Comparison of ENCODE assay signal across 36 cellular contexts in the genomic region with DNA sequence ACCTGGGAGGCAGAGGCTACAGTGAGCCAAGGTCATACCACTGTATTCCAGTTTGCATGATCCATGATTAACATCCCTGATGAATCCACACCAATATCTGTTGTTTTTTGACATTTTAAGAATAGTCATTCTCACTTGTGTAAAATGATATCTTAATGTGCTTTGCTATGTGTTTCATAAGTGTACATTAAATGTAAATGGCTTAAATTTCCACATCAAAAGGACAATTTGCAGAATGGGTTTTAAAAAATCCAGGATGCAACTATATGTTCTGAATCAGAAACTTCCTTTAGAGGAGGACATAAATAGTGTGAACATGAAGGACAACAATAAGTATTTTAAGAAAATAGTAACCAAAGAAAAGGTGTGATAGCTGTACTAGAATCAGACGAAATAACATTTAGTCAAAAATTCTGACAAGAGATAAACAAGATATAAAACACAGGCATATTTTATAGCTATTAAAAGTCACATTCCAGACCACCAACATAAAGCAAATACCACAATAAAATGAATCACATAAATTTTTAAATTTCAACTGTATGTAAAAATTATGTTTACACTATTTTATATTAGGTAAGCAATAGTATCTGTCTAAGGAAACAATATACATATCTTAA. TPM values are rescaled to one million over a fixed set of nuclear protein-coding genes. Genes with fewer than 3 reads are reported as not detected.
"Had no signal": no experiment of that assay in that cellular context is flagged by ENCODE, and none has a peak within 500 bp of the region (broad histone marks: within the 10 kb centered on the region; RNA-seq: fewer than 3 reads in every experiment).

No MANE protein-coding gene starts in this region.

- H3K4me3 ChIP-seq: adrenal gland, ascending aorta, body of pancreas, breast epithelium, cardiac muscle cell had no signal

- H3K27ac ChIP-seq: adrenal gland, ascending aorta, body of pancreas, brain microvascular endothelial cell, breast epithelium, cardiac muscle cell had no signal

- H3K4me1 ChIP-seq: adrenal gland, ascending aorta, breast epithelium had no signal

- H3K36me3 ChIP-seq: adrenal gland, ascending aorta, brain microvascular endothelial cell, breast epithelium, cardiac muscle cell had no signal

- H3K27me3 ChIP-seq: adrenal gland, ascending aorta, body of pancreas, brain microvascular endothelial cell, breast epithelium, cardiac muscle cell had no signal

- FAIRE-seq: astrocyte, bronchial epithelial cell had no signal

- DNase-seq: activated effector memory CD4-positive, alpha-beta T cell treated with anti-CD3 and anti-CD28 coated beads, Interleukin-2, amount 50 U/mL, for 16 hours; activated effector memory CD4-positive, alpha-beta T cell treated with Interleukin-2 at 50 U/mL for 16 hours; activated gamma-delta T cell; activated gamma-delta T cell treated with Interleukin-2 at 50 U/mL for 16 hours; activated naive CD4-positive, alpha-beta T cell; activated naive CD4-positive, alpha-beta T cell treated with anti-CD3 and anti-CD28 coated beads for 36 hours; activated naive CD4-positive, alpha-beta T cell treated with anti-CD3 and anti-CD28 coated beads, Interleukin-2, amount 10 ng/mL, durations not matched to agents 7 days and 5 days; activated naive CD4-positive, alpha-beta T cell treated with anti-CD3 and anti-CD28 coated beads, Interleukin-2, amount 50 U/mL, for 16 hours; activated naive CD4-positive, alpha-beta T cell treated with Interleukin-2 at 50 U/mL for 16 hours; activated naive CD8-positive, alpha-beta T cell treated with anti-CD3 and anti-CD28 coated beads for 36 hours; activated naive CD8-positive, alpha-beta T cell treated with anti-CD3 and anti-CD28 coated beads, Interleukin-2, amount 10 ng/mL, durations not matched to agents 7 days and 5 days; activated naive CD8-positive, alpha-beta T cell treated with anti-CD3 and anti-CD28 coated beads, Interleukin-2, amount 50 U/mL, for 24 hours; activated T-cell treated with anti-CD3 and anti-CD28 coated beads, Interleukin-2, amount 50 U/mL, for 1 hour; activated T-cell treated with anti-CD3 and anti-CD28 coated beads, Interleukin-2, amount 50 U/mL, for 24 hours; activated T-cell treated with anti-CD3 and anti-CD28 coated beads, Interleukin-2, amount 50 U/mL, for 4 hours; activated T-cell treated with anti-CD3 and anti-CD28 coated beads, Interleukin-2, amount 50 U/mL, for 48 hours; activated T-cell treated with anti-CD3 and anti-CD28 coated beads, Interleukin-2, amount 50 U/mL, for 72 hours; adrenal gland; amniotic stem cell; amygdala; anterior cingulate cortex; aorta; body of pancreas; brain microvascular endothelial cell; caudate nucleus; central memory CD4-positive, alpha-beta T cell; cerebellar nuclear complex had no signal

- H3K9me3 ChIP-seq: adrenal gland had no signal

- ATAC-seq: activated naive CD4-positive, alpha-beta T cell treated with anti-CD3 and anti-CD28 coated beads, Interleukin-2, amount 50 U/mL, for 72 hours; activated naive CD8-positive, alpha-beta T cell treated with anti-CD3 and anti-CD28 coated beads, Interleukin-2, amount 50 U/mL, for 24 hours; activated T-cell treated with anti-CD3 and anti-CD28 coated beads, Interleukin-2, amount 50 U/mL, for 4 hours; activated T-cell treated with anti-CD3 and anti-CD28 coated beads, Interleukin-2, amount 50 U/mL, for 72 hours; activated T-helper 17 cell treated with anti-CD3 and anti-CD28 coated beads, Interleukin-2, amount 50 U/mL, for 72 hours; body of pancreas had no signal

RNA-seq across cellular contexts. Expression of a gene that starts 48.4 kb away (rescaled TPM):
- total RNA-seq: activated naive CD4-positive, alpha-beta T cell treated with anti-CD3 and anti-CD28 coated beads for 36 hours; activated T-cell treated with anti-CD3 and anti-CD28 coated beads, Interleukin-2, amount 50 U/mL, for 4 hours; activated T-cell treated with anti-CD3 and anti-CD28 coated beads, Interleukin-2, amount 50 U/mL, for 72 hours; activated T-helper 2 cell treated with anti-CD3 and anti-CD28 coated beads, Interferon-gamma antibody, Interleukin-2, Interleukin-4, amounts not matched to agents 10 μg/mL and 5 μg/mL and 100 μg/mL, durations not matched to agents 14 hours and 24 hours and 36 hours; adrenal gland; ascending aorta; astrocyte; body of pancreas; cardiac muscle cell; chondrocyte had no signal
- polyA plus RNA-seq: adrenal gland, aorta, cardiac muscle cell had no signal
